8 cellular contexts compared by ENCODE assay signal in genomic region chr3:139389552-139390368, GRCh38. TPM values are rescaled to one million over a fixed set of nuclear protein-coding genes. Genes with fewer than 3 reads are reported as not detected.
DNase-seq lines count a peak whose midpoint lies in the region; ATAC-seq and TF ChIP-seq lines count a peak whose summit lies in the region.

Gene COPB2, minus strand, starts transcription at chr3:139389647. Its CDS starts 97 bp downstream, at chr3:139389550.

- peaks cover 28 to 60% (median 53%) of the 10 kb centered on the region in 6 donors for H3K4me1 ChIP-seq in spleen

- H3K9me3 ChIP-seq in spleen = no peaks in the 10 kb centered on the region

- TF ChIP-seq POLR2A in spleen (IDR thresholded peaks at IDR 0.05) = peak; percentile 59 to 71 (median 62)

- H3K27me3 ChIP-seq in spleen (replicated peaks in 1 of 7) = no peaks in the 10 kb centered on the region

- TF ChIP-seq CTCF in AG09309 (IDR thresholded peaks at IDR 0.05; ENCODE audit: control insufficient read depth, insufficient read depth, low read depth, low read length, missing control alignments) = no peak
- TF ChIP-seq CTCF in spleen (IDR thresholded peaks at IDR 0.05 in 8 of 11, conservative IDR thresholded peaks at IDR 0.05 in 3 of 11) = peak in 2 of 11 experiments; percentile 30 to 39

- H3K27ac ChIP-seq in spleen = peak within 1 kb of the TSS; percentile 89 to 95 (median 94)

- H3K4me3 ChIP-seq in AG09309 (ENCODE audit: control insufficient read depth, low read depth, low read length) (peak within 1 kb of the TSS; percentile 74), spleen (peak within 1 kb of the TSS; percentile 69 to 98 (median 79))

- WGBS in spleen, 5 donors = 1 to 2% (median 1%) methylated on average over 22 to 52 of the region's 52 CpGs

- H3K36me3 ChIP-seq in spleen = peaks cover 0 to 8% (median under 1%) of the 10 kb centered on the region in 6 donors

- peak; percentile 98 for ATAC-seq in GM19025 (IDR thresholded peaks at IDR 0.05; ENCODE audit: low read depth, unreplicated experiment)
- ATAC-seq in HG03342 (IDR thresholded peaks at IDR 0.05; ENCODE audit: unreplicated experiment) = peak; percentile 97
- peak; percentile 85 for ATAC-seq in central memory CD8-positive, alpha-beta T cell (replicated peaks; ENCODE audit: extremely low read depth, poor library complexity, severe bottlenecking)

- peak within 1 kb of the TSS; percentile 99 for H3K27ac Mint-ChIP-seq in central memory CD8-positive, alpha-beta T cell (ENCODE audit: low read depth)

- intact Hi-C loops in spleen (cut with DNase I; ENCODE audit: low total_unique reads) = no loop called here

- peak within 1 kb of the TSS; percentile 86 for H3K4me3 Mint-ChIP-seq in central memory CD8-positive, alpha-beta T cell

- H3K27me3 Mint-ChIP-seq in central memory CD8-positive, alpha-beta T cell = no peaks in the 10 kb centered on the region

- peaks cover 18% of the 10 kb centered on the region for H3K36me3 Mint-ChIP-seq in central memory CD8-positive, alpha-beta T cell (ENCODE audit: insufficient read depth)

- H3K4me1 Mint-ChIP-seq in central memory CD8-positive, alpha-beta T cell = peaks cover 43% of the 10 kb centered on the region

- H3K9me3 Mint-ChIP-seq in central memory CD8-positive, alpha-beta T cell = no peaks in the 10 kb centered on the region

- DNase-seq in AG09309 (ENCODE audit: low read depth) = peak; percentile 97
- DNase-seq in NCI-H446 (lab: John Stamatoyannopoulos, UW) = peak; percentile 98 to 100
- peak; percentile 90 for DNase-seq in activated CD4-positive, CD25-positive, alpha-beta regulatory T cell treated with anti-CD3 and anti-CD28 coated beads, Interleukin-2, amount 50 U/mL, for 16 hours (ENCODE audit: low read depth, low spot score)
- DNase-seq in central memory CD8-positive, alpha-beta T cell (ENCODE audit: low spot score in 2 of 2) = peak; percentile 91 to 98
- DNase-seq in inferior parietal cortex (ENCODE audit: extremely low spot score) = peak; percentile 99
- DNase-seq in spleen = peak; percentile 99

RNA-seq across cellular contexts. Expression of gene COPB2, which starts in this region (rescaled TPM):
- total RNA-seq in spleen = 100 to 1,000 TPM in 2 of 7 donors, 10 to 100 TPM in 5; 81.0 to 101 (median 94.1) TPM
- polyA plus RNA-seq in spleen = 10 to 100 TPM; 21.4 to 33.4 (median 24.0) TPM

Comparison
In these comparisons a context has a peak if more than half of its experiments do, and no peak if none do; other contexts are left out.
1. Peak in every context shown above with its lines: DNase-seq, ATAC-seq, H3K4me3 ChIP-seq and H3K27ac ChIP-seq.